Comparison of ENCODE assay signal across 1 cellular context in the genomic region with DNA sequence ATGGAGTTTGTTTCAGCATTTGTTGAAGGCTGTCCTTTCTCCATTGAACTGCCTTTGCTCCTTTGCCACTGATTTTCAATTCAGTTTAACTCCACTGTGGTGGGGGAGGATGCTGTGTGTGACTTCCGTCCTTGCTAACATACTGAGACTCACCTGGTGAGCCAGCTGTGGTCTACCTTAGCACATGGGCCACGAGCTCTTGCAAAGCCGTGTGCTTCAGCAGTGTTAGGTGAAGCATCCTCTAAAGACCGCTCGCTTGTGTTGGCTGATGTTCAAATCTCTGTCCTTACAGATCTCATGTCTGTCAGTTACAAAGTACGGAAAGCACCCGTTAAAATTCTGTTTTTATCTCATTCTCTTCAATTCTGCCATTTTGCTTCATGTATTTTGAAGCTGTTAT.
TF ChIP-seq lines count a peak whose summit lies in the region.

No MANE protein-coding gene starts in this region.

TF ChIP-seq in K562, 482 proteins besides CTCF, POLR2A, EP300 and RAD21 (continued from another document):
- TF ChIP-seq, protein P1, sequence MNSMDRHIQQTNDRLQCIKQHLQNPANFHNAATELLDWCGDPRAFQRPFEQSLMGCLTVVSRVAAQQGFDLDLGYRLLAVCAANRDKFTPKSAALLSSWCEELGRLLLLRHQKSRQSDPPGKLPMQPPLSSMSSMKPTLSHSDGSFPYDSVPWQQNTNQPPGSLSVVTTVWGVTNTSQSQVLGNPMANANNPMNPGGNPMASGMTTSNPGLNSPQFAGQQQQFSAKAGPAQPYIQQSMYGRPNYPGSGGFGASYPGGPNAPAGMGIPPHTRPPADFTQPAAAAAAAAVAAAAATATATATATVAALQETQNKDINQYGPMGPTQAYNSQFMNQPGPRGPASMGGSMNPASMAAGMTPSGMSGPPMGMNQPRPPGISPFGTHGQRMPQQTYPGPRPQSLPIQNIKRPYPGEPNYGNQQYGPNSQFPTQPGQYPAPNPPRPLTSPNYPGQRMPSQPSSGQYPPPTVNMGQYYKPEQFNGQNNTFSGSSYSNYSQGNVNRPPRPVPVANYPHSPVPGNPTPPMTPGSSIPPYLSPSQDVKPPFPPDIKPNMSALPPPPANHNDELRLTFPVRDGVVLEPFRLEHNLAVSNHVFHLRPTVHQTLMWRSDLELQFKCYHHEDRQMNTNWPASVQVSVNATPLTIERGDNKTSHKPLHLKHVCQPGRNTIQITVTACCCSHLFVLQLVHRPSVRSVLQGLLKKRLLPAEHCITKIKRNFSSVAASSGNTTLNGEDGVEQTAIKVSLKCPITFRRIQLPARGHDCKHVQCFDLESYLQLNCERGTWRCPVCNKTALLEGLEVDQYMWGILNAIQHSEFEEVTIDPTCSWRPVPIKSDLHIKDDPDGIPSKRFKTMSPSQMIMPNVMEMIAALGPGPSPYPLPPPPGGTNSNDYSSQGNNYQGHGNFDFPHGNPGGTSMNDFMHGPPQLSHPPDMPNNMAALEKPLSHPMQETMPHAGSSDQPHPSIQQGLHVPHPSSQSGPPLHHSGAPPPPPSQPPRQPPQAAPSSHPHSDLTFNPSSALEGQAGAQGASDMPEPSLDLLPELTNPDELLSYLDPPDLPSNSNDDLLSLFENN (IDR thresholded peaks at IDR 0.05; ENCODE audit: low read depth in 2 of 2, low read length in 2 of 2), result no peak
- TF ChIP-seq GABPA (tag; conservative IDR thresholded peaks at IDR 0.05; ENCODE audit: low read depth), result no peak
- TF ChIP-seq FIP1L1 (IDR thresholded peaks at IDR 0.05; ENCODE audit: low read depth, low read length, poor library complexity, severe bottlenecking), result no peak
- TF ChIP-seq ZNF143 (CRISPR knock-in tag; IDR thresholded peaks at IDR 0.05), result no peak
- TF ChIP-seq, protein P2, sequence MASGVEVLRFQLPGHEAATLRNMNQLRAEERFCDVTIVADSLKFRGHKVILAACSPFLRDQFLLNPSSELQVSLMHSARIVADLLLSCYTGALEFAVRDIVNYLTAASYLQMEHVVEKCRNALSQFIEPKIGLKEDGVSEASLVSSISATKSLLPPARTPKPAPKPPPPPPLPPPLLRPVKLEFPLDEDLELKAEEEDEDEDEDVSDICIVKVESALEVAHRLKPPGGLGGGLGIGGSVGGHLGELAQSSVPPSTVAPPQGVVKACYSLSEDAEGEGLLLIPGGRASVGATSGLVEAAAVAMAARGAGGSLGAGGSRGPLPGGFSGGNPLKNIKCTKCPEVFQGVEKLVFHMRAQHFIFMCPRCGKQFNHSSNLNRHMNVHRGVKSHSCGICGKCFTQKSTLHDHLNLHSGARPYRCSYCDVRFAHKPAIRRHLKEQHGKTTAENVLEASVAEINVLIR (CRISPR knock-in tag; IDR thresholded peaks at IDR 0.05), result no peak
- no peak for TF ChIP-seq NFXL1 (CRISPR knock-in tag; IDR thresholded peaks at IDR 0.05)
- TF ChIP-seq, protein P3, sequence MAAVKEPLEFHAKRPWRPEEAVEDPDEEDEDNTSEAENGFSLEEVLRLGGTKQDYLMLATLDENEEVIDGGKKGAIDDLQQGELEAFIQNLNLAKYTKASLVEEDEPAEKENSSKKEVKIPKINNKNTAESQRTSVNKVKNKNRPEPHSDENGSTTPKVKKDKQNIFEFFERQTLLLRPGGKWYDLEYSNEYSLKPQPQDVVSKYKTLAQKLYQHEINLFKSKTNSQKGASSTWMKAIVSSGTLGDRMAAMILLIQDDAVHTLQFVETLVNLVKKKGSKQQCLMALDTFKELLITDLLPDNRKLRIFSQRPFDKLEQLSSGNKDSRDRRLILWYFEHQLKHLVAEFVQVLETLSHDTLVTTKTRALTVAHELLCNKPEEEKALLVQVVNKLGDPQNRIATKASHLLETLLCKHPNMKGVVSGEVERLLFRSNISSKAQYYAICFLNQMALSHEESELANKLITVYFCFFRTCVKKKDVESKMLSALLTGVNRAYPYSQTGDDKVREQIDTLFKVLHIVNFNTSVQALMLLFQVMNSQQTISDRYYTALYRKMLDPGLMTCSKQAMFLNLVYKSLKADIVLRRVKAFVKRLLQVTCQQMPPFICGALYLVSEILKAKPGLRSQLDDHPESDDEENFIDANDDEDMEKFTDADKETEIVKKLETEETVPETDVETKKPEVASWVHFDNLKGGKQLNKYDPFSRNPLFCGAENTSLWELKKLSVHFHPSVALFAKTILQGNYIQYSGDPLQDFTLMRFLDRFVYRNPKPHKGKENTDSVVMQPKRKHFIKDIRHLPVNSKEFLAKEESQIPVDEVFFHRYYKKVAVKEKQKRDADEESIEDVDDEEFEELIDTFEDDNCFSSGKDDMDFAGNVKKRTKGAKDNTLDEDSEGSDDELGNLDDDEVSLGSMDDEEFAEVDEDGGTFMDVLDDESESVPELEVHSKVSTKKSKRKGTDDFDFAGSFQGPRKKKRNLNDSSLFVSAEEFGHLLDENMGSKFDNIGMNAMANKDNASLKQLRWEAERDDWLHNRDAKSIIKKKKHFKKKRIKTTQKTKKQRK (IDR thresholded peaks at IDR 0.05; ENCODE audit: borderline replicate concordance, low read depth, low read length), result no peak
